Comparison of ENCODE assay signal across 33 cellular contexts in the genomic region with DNA sequence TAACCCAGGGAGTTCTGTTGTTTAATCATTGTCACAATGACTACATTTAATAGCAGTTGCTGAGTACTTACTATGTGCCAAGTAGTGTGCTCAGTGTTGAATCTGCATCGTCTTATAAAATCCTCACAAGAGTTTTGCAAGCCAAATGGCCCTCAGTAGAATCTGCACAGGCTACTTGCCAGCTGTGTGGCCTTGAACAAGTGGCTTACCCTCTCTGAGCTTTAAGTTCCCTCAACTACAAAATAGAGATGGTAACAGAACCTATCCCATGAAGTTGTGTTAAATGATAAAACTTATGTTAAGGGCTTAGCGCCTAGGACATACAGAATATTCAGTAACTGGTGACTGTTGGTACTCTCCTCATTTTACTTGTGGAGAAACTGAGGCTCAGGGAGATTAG. TPM values are rescaled to one million over a fixed set of nuclear protein-coding genes. Genes with fewer than 3 reads are reported as not detected.
"Had no signal": no experiment of that assay in that cellular context is flagged by ENCODE, and none has a peak within 500 bp of the region (broad histone marks: within the 10 kb centered on the region; RNA-seq: fewer than 3 reads in every experiment).

No MANE protein-coding gene starts in this region.

- H3K9me3 ChIP-seq: ascending aorta had no signal

- ATAC-seq: activated CD8-positive, alpha-beta T cell treated with anti-CD3 and anti-CD28 coated beads for 36 hours; activated naive CD8-positive, alpha-beta T cell treated with anti-CD3 and anti-CD28 coated beads, Interleukin-2, amount 50 U/mL, for 24 hours; activated T-cell treated with anti-CD3 and anti-CD28 coated beads, Interleukin-2, amount 50 U/mL, for 4 hours; activated T-cell treated with anti-CD3 and anti-CD28 coated beads, Interleukin-2, amount 50 U/mL, for 72 hours; activated T-helper 17 cell treated with anti-CD3 and anti-CD28 coated beads, Interleukin-2, amount 50 U/mL, for 72 hours had no signal

- H3K27me3 ChIP-seq: ascending aorta, cardiac muscle cell had no signal

- H3K4me1 ChIP-seq: ascending aorta had no signal

- H3K27ac ChIP-seq: ascending aorta, cardiac muscle cell, VCaP had no signal

- H3K36me3 ChIP-seq: ascending aorta had no signal

- DNase-seq: activated B cell treated with CpG ODN at 0.5 μM for 24 hours; activated CD4-positive, alpha-beta memory T cell treated with anti-CD3 and anti-CD28 coated beads for 36 hours; activated CD4-positive, alpha-beta T cell treated with anti-CD3 and anti-CD28 coated beads for 4 hours; activated CD4-positive, alpha-beta T cell treated with anti-CD3 and anti-CD28 coated beads, Interleukin-2, amount 10 ng/mL, durations not matched to agents 24 days and 14 days; activated CD4-positive, alpha-beta T cell treated with anti-CD3 and anti-CD28 coated beads, Interleukin-2, amount 50 U/mL, for 1 hour; activated CD4-positive, alpha-beta T cell treated with anti-CD3 and anti-CD28 coated beads, Interleukin-2, amount 50 U/mL, for 4 hours; activated CD4-positive, CD25-positive, alpha-beta regulatory T cell treated with anti-CD3 and anti-CD28 coated beads, Interleukin-2, amount 50 U/mL, for 72 hours; activated CD8-positive, alpha-beta memory T cell treated with anti-CD3 and anti-CD28 coated beads, Interleukin-2, amount 50 U/mL, for 4 hours; activated CD8-positive, alpha-beta T cell treated with anti-CD3 and anti-CD28 coated beads for 36 hours; activated gamma-delta T cell; activated naive CD4-positive, alpha-beta T cell treated with anti-CD3 and anti-CD28 coated beads, Interleukin-2, amount 10 ng/mL, durations not matched to agents 7 days and 5 days; activated naive CD4-positive, alpha-beta T cell treated with Interleukin-2 at 50 U/mL for 16 hours; activated naive CD8-positive, alpha-beta T cell treated with anti-CD3 and anti-CD28 coated beads, Interleukin-2, amount 10 ng/mL, durations not matched to agents 7 days and 5 days; activated naive CD8-positive, alpha-beta T cell treated with anti-CD3 and anti-CD28 coated beads, Interleukin-2, amount 50 U/mL, for 24 hours; activated T-cell treated with anti-CD3 and anti-CD28 coated beads for 4 hours; activated T-cell treated with anti-CD3 and anti-CD28 coated beads, Interleukin-2, amount 50 U/mL, for 1 hour; activated T-cell treated with anti-CD3 and anti-CD28 coated beads, Interleukin-2, amount 50 U/mL, for 4 hours; activated T-cell treated with anti-CD3 and anti-CD28 coated beads, Interleukin-2, amount 50 U/mL, for 72 hours; amygdala; anterior cingulate cortex; caudate nucleus; cerebellar nuclear complex; T-helper 1 cell; T-helper 2 cell; T-helper 9 cell had no signal

- FAIRE-seq: bronchial epithelial cell, TTC549 had no signal

- H3K4me3 ChIP-seq: ascending aorta, cardiac muscle cell had no signal

RNA-seq across cellular contexts. Expression of gene SLC30A2, which starts 9.1 kb away (rescaled TPM):
- total RNA-seq: activated B cell treated with CpG ODN at 0.5 μM for 24 hours; activated CD4-positive, alpha-beta memory T cell treated with anti-CD3 and anti-CD28 coated beads for 36 hours; activated CD4-positive, alpha-beta T cell treated with anti-CD3 and anti-CD28 coated beads, Interleukin-2, amount 10 ng/mL, durations not matched to agents 24 days and 14 days; activated CD8-positive, alpha-beta memory T cell treated with anti-CD3 and anti-CD28 coated beads for 36 hours; activated CD8-positive, alpha-beta T cell treated with anti-CD3 and anti-CD28 coated beads for 36 hours; activated naive CD8-positive, alpha-beta T cell treated with anti-CD3 and anti-CD28 coated beads, Interleukin-2, amount 10 ng/mL, durations not matched to agents 7 days and 5 days; activated T-cell treated with anti-CD3 and anti-CD28 coated beads, Interleukin-2, amount 50 U/mL, for 4 hours; activated T-cell treated with anti-CD3 and anti-CD28 coated beads, Interleukin-2, amount 50 U/mL, for 72 hours; activated T-helper 1 cell treated with anti-CD3 and anti-CD28 coated beads, Interleukin-12 subunit alpha, Interleukin-12 subunit beta, Interleukin-2, Interleukin-4 antibody, amounts not matched to agents 30 ng/mL and 10 ng/mL and 1 ng/mL, durations not matched to agents 14 hours and 24 hours and 36 hours; activated T-helper 17 cell treated with anti-CD3 and anti-CD28 coated beads, Interleukin-2, amount 50 U/mL, for 72 hours; ascending aorta; bronchial epithelial cell had no signal

RNA-seq across cellular contexts. Expression of gene TRIM63, which starts 12.4 kb away (rescaled TPM):
- total RNA-seq: activated B cell treated with CpG ODN at 0.5 μM for 24 hours; activated CD4-positive, alpha-beta T cell treated with anti-CD3 and anti-CD28 coated beads, Interleukin-2, amount 10 ng/mL, durations not matched to agents 24 days and 14 days; activated CD8-positive, alpha-beta memory T cell treated with anti-CD3 and anti-CD28 coated beads for 36 hours; activated naive CD8-positive, alpha-beta T cell treated with anti-CD3 and anti-CD28 coated beads, Interleukin-2, amount 10 ng/mL, durations not matched to agents 7 days and 5 days; activated T-cell treated with anti-CD3 and anti-CD28 coated beads, Interleukin-2, amount 50 U/mL, for 4 hours; activated T-helper 1 cell treated with anti-CD3 and anti-CD28 coated beads, Interleukin-12 subunit alpha, Interleukin-12 subunit beta, Interleukin-2, Interleukin-4 antibody, amounts not matched to agents 30 ng/mL and 10 ng/mL and 1 ng/mL, durations not matched to agents 14 hours and 24 hours and 36 hours; activated T-helper 17 cell treated with anti-CD3 and anti-CD28 coated beads, Interleukin-2, amount 50 U/mL, for 72 hours; ascending aorta; bronchial epithelial cell had no signal

RNA-seq across cellular contexts. Expression of gene EXTL1, which starts 33.5 kb away (rescaled TPM):
- total RNA-seq: activated B cell treated with CpG ODN at 0.5 μM for 24 hours; activated CD4-positive, alpha-beta memory T cell treated with anti-CD3 and anti-CD28 coated beads for 36 hours; activated CD4-positive, alpha-beta T cell treated with anti-CD3 and anti-CD28 coated beads, Interleukin-2, amount 10 ng/mL, durations not matched to agents 24 days and 14 days; activated CD8-positive, alpha-beta memory T cell treated with anti-CD3 and anti-CD28 coated beads for 36 hours; activated CD8-positive, alpha-beta T cell treated with anti-CD3 and anti-CD28 coated beads for 36 hours; activated naive CD8-positive, alpha-beta T cell treated with anti-CD3 and anti-CD28 coated beads, Interleukin-2, amount 10 ng/mL, durations not matched to agents 7 days and 5 days; activated T-cell treated with anti-CD3 and anti-CD28 coated beads, Interleukin-2, amount 50 U/mL, for 4 hours; activated T-cell treated with anti-CD3 and anti-CD28 coated beads, Interleukin-2, amount 50 U/mL, for 72 hours; activated T-helper 17 cell treated with anti-CD3 and anti-CD28 coated beads, Interleukin-2, amount 50 U/mL, for 72 hours; bronchial epithelial cell had no signal
